In the genomic region with DNA sequence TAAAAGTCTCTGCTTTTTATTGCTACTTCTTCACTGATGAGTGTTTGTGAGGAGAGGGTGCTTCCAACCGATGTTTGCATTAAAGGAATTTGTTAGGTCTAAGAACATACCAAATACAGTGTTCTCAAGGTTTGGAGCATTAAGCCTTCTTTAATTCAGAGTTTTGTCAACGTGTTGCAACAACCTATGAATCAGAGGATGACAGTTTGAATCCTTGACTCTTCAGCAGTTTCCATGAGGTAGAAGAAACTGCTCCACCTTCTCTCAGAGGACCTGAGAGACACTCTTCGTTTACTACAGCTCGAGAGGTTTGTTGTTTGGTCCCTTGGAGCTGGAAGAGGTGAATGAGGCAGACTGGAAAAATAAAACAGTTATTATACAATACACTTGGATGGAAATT, we compare ENCODE assay signal across 23 cellular contexts. TPM values are rescaled to one million over a fixed set of nuclear protein-coding genes. Genes with fewer than 3 reads are reported as not detected.
"Had no signal": no experiment of that assay in that cellular context is flagged by ENCODE, and none has a peak within 500 bp of the region (broad histone marks: within the 10 kb centered on the region; RNA-seq: fewer than 3 reads in every experiment).

No MANE protein-coding gene starts in this region.

- H3K4me3 ChIP-seq: left lung, tibial artery, uterus had no signal

- ATAC-seq: activated CD4-positive, CD25-positive, alpha-beta regulatory T cell treated with anti-CD3 and anti-CD28 coated beads, Interleukin-2, amount 50 U/mL, for 24 hours; left lung; naive thymus-derived CD8-positive, alpha-beta T cell; stimulated activated naive B cell treated with anti-CD40 and anti-IgM and Interleukin-4, amounts not matched to agents 10 μg/mL and 1 μg/mL and 100 μg/mL, for 72 hours had no signal

- H3K4me1 Mint-ChIP-seq: activated naive CD8-positive, alpha-beta T cell treated with anti-CD3 and anti-CD28 coated beads for 36 hours; naive thymus-derived CD8-positive, alpha-beta T cell; stimulated activated naive B cell treated with anti-CD40 and anti-IgM and Interleukin-4, amounts not matched to agents 10 μg/mL and 1 μg/mL and 100 μg/mL, for 72 hours had no signal

- H3K4me3 Mint-ChIP-seq: activated naive CD8-positive, alpha-beta T cell treated with anti-CD3 and anti-CD28 coated beads for 36 hours; activated T-helper 1 cell treated with anti-CD3 and anti-CD28 coated beads, Interleukin-12 subunit alpha, Interleukin-12 subunit beta, Interleukin-2, Interleukin-4 antibody, amounts not matched to agents 30 ng/mL and 10 ng/mL and 1 ng/mL, durations not matched to agents 14 hours and 24 hours and 36 hours; naive thymus-derived CD8-positive, alpha-beta T cell; stimulated activated naive B cell treated with anti-CD40 and anti-IgM and Interleukin-4, amounts not matched to agents 10 μg/mL and 1 μg/mL and 100 μg/mL, for 72 hours had no signal

- H3K27ac Mint-ChIP-seq: activated naive CD8-positive, alpha-beta T cell treated with anti-CD3 and anti-CD28 coated beads for 36 hours; activated T-helper 1 cell treated with anti-CD3 and anti-CD28 coated beads, Interleukin-12 subunit alpha, Interleukin-12 subunit beta, Interleukin-2, Interleukin-4 antibody, amounts not matched to agents 30 ng/mL and 10 ng/mL and 1 ng/mL, durations not matched to agents 14 hours and 24 hours and 36 hours; naive thymus-derived CD8-positive, alpha-beta T cell; stimulated activated naive B cell treated with anti-CD40 and anti-IgM and Interleukin-4, amounts not matched to agents 10 μg/mL and 1 μg/mL and 100 μg/mL, for 72 hours had no signal

- H3K27me3 ChIP-seq: brain microvascular endothelial cell, left lung, tibial artery, uterus had no signal

- H3K9me3 ChIP-seq: left lung, tibial artery, uterus had no signal

- H3K36me3 ChIP-seq: brain microvascular endothelial cell, left lung, tibial artery, uterus had no signal

- DNase-seq: activated CD4-positive, alpha-beta T cell treated with anti-CD3 and anti-CD28 coated beads, Interleukin-2, amount 50 U/mL, for 1 hour; activated CD8-positive, alpha-beta memory T cell treated with anti-CD3 and anti-CD28 coated beads for 24 hours; activated naive CD8-positive, alpha-beta T cell treated with anti-CD3 and anti-CD28 coated beads for 36 hours; anterior cingulate cortex; brain microvascular endothelial cell; cerebellar nuclear complex; dermis blood vessel endothelial cell; erythroblast; hippocampal formation; kidney; left lung; naive thymus-derived CD8-positive, alpha-beta T cell; nucleus accumbens; posterior cingulate gyrus; retina; stimulated activated CD4-positive, alpha-beta T cell treated with anti-CD3 and anti-CD28 coated beads, Interleukin-15, amount 100 ng/mL, for 24 hours; stimulated activated CD4-positive, alpha-beta T cell treated with anti-CD3 and anti-CD28 coated beads, Interleukin-4, amount 100 ng/mL, for 1 hour; stimulated activated naive B cell treated with anti-CD40 and anti-IgM and Interleukin-4, amounts not matched to agents 10 μg/mL and 1 μg/mL and 100 μg/mL, for 72 hours; T-helper 9 cell; tibial artery; uterus had no signal

- H3K27ac ChIP-seq: brain microvascular endothelial cell, left lung, tibial artery, uterus had no signal

- H3K4me1 ChIP-seq: left lung, uterus had no signal

- H3K36me3 Mint-ChIP-seq: activated naive CD8-positive, alpha-beta T cell treated with anti-CD3 and anti-CD28 coated beads for 36 hours; naive thymus-derived CD8-positive, alpha-beta T cell; stimulated activated naive B cell treated with anti-CD40 and anti-IgM and Interleukin-4, amounts not matched to agents 10 μg/mL and 1 μg/mL and 100 μg/mL, for 72 hours had no signal

- H3K9me3 Mint-ChIP-seq: activated naive CD8-positive, alpha-beta T cell treated with anti-CD3 and anti-CD28 coated beads for 36 hours; activated T-helper 1 cell treated with anti-CD3 and anti-CD28 coated beads, Interleukin-12 subunit alpha, Interleukin-12 subunit beta, Interleukin-2, Interleukin-4 antibody, amounts not matched to agents 30 ng/mL and 10 ng/mL and 1 ng/mL, durations not matched to agents 14 hours and 24 hours and 36 hours; stimulated activated naive B cell treated with anti-CD40 and anti-IgM and Interleukin-4, amounts not matched to agents 10 μg/mL and 1 μg/mL and 100 μg/mL, for 72 hours had no signal

- H3K27me3 Mint-ChIP-seq: activated naive CD8-positive, alpha-beta T cell treated with anti-CD3 and anti-CD28 coated beads for 36 hours; stimulated activated naive B cell treated with anti-CD40 and anti-IgM and Interleukin-4, amounts not matched to agents 10 μg/mL and 1 μg/mL and 100 μg/mL, for 72 hours had no signal

RNA-seq across cellular contexts. Expression of a gene that starts 55.7 kb away (rescaled TPM):
- total RNA-seq: activated T-helper 1 cell treated with anti-CD3 and anti-CD28 coated beads, Interleukin-12 subunit alpha, Interleukin-12 subunit beta, Interleukin-2, Interleukin-4 antibody, amounts not matched to agents 30 ng/mL and 10 ng/mL and 1 ng/mL, durations not matched to agents 14 hours and 24 hours and 36 hours had no signal
